Comparison of ENCODE assay signal across 1 cellular context in genomic region chr1:247294282-247294681, GRCh38.
TF ChIP-seq lines count a peak whose summit lies in the region.

No MANE protein-coding gene starts in this region.

TF ChIP-seq in H1, 55 proteins besides CTCF, POLR2A, EP300 and RAD21:
- TF ChIP-seq USF2 (IDR thresholded peaks at IDR 0.05; ENCODE audit: low read length) (no peak), BACH1 (IDR thresholded peaks at IDR 0.05; ENCODE audit: low read length) (no peak)
